In the genomic region with DNA sequence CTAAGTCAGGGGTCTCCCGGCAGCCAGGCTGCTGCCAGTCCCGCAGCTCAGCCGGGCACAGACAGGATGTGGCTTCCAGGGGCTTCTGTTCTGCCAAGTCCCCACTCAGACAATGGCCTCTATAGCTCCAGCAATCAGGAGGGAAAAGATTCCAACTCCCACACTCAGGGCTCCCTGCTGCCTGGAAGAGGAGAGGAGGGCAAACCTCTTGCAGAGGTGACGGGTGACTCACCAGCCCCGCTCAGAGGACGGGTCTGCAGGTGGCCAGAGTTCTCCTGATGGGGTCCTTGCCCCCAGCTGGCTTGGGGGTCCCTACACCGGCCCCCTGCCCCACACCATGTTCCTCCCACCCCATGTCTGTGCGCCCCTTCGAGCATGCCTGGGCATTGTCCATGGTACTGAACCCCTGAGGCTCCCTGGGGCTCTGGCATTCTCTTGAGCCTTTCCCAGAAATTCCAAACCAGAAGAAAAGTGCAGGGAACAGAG, we compare ENCODE assay signal across 10 cellular contexts. TPM values are rescaled to one million over a fixed set of nuclear protein-coding genes. Genes with fewer than 3 reads are reported as not detected.
DNase-seq lines count a peak whose midpoint lies in the region; ATAC-seq and TF ChIP-seq lines count a peak whose summit lies in the region.
"Had no signal": no experiment of that assay in that cellular context is flagged by ENCODE, and none has a peak within 500 bp of the region (broad histone marks: within the 10 kb centered on the region; RNA-seq: fewer than 3 reads in every experiment).

No MANE protein-coding gene starts in this region.

- DNase-seq in IMR-90 (no peak), astrocyte of the spinal cord (ENCODE audit: low read depth, low spot score) (peak; percentile 21), right lobe of liver (peak in 2 of 3 donors; percentile 13 to 37), NCI-H1436 treated with DMSO at 0.1 percent for 48 hours (lab: John Stamatoyannopoulos, UW) (no peak)
- no peak for DNase-seq in stimulated activated naive CD4-positive, alpha-beta T cell (lab: John Stamatoyannopoulos, UW)
- no peak for DNase-seq in stimulated activated naive CD8-positive, alpha-beta T cell treated with anti-CD3 and anti-CD28 coated beads, Interleukin-15, Interleukin-2, amounts not matched to agents 100 U/mL and 50 U/mL, for 24 hours
- DNase-seq: amniotic stem cell, NCI-H1694 treated with DMSO at 0.1 percent for 48 hours had no signal

- BruUV-seq in IMR-90 (replicated peaks; lab: Mats Ljungman, UMichigan): no TSS peak

- H4K20me1 ChIP-seq in BLaER1 treated with 17β-estradiol and CSF1 and Interleukin-3, amounts not matched to agents 10 nM and 100 nM: peaks cover 0 to 7% (median 0%) of the 10 kb centered on the region in 11 experiments; a peak in 1 of 22 replicates
- no peaks in the 10 kb centered on the region for H4K20me1 ChIP-seq in IMR-90 (ENCODE audit: insufficient read depth, low read length)

- H2BK15ac ChIP-seq in IMR-90 (ENCODE audit: low read depth, low read length): no peak overlapping the region

- dilution Hi-C loops in IMR-90 (cut with HindIII; ENCODE audit: low sequenced_read_pairs, unreplicated experiment): no loop called here

- H2AK9ac ChIP-seq in IMR-90 (replicated peaks; ENCODE audit: low read depth, low read length, poor library complexity): peak overlapping the region; percentile 89

- TF ChIP-seq CTCF in IMR-90 (conservative IDR thresholded peaks at IDR 0.05; ENCODE audit: low read depth, low read length): no peak
- TF ChIP-seq CTCF in astrocyte of the spinal cord (IDR thresholded peaks at IDR 0.05; ENCODE audit: low read depth, low read length): no peak
- no peak for TF ChIP-seq CTCF in right lobe of liver (IDR thresholded peaks at IDR 0.05)

- H3K9me1 ChIP-seq in IMR-90 (ENCODE audit: insufficient read depth, low read length): peaks cover 14% of the 10 kb centered on the region

- peak overlapping the region; percentile 26 to 61 (median 55); a peak in 18 of 20 replicates for H3K4me3 ChIP-seq in BLaER1 treated with 17β-estradiol and CSF1 and Interleukin-3, amounts not matched to agents 10 nM and 100 nM
- no peak overlapping the region for H3K4me3 ChIP-seq in IMR-90 (ENCODE audit: insufficient read depth, low read depth, low read length)
- no peak overlapping the region for H3K4me3 ChIP-seq in astrocyte of the spinal cord (ENCODE audit: low read depth, low read length)
- H3K4me3 ChIP-seq in right lobe of liver: no peak overlapping the region

- H3K79me1 ChIP-seq in IMR-90 (ENCODE audit: low read depth in 1 of 2, low read length in 2 of 2): peaks cover 0 to 9% of the 10 kb centered on the region in 2 experiments; a peak in 1 of 4 replicates

- no peak overlapping the region for H3K18ac ChIP-seq in IMR-90 (ENCODE audit: low read depth, low read length)

- TF ChIP-seq POLR2A in IMR-90 (IDR thresholded peaks at IDR 0.05; ENCODE audit: low read depth, low read length): no peak
- TF ChIP-seq POLR2A in right lobe of liver (IDR thresholded peaks at IDR 0.05): no peak

- H3K14ac ChIP-seq in IMR-90 (replicated peaks; ENCODE audit: low read depth, low read length): 0 out of 2 replicates have a peak overlapping the region, but pooled peaks have one; percentile 50

- H2BK120ac ChIP-seq in IMR-90 (ENCODE audit: low read depth, low read length): peak overlapping the region; percentile 98; the same call in 1 of the 2 replicates

- peak overlapping the region in 10 of 11 experiments; percentile 19 to 83 (median 68); a peak in 19 of 22 replicates for H3K9ac ChIP-seq in BLaER1 treated with 17β-estradiol and CSF1 and Interleukin-3, amounts not matched to agents 10 nM and 100 nM
- no peak overlapping the region for H3K9ac ChIP-seq in IMR-90 (ENCODE audit: low read depth, low read length)

- TF ChIP-seq RAD21 in IMR-90 (IDR thresholded peaks at IDR 0.05; ENCODE audit: low read length): no peak

- intact Hi-C loops in IMR-90 (cut with micrococcal nuclease) (no loop called here), right lobe of liver (cut with DNase I) (no loop called here)

- H2BK20ac ChIP-seq in IMR-90 (ENCODE audit: low read depth, low read length): no peak overlapping the region

- no peaks in the 10 kb centered on the region for H3K36me3 ChIP-seq in BLaER1 treated with 17β-estradiol and CSF1 and Interleukin-3, amounts not matched to agents 10 nM and 100 nM
- H3K36me3 ChIP-seq in IMR-90 (ENCODE audit: control insufficient read depth, insufficient read depth, low read length) (no peaks in the 10 kb centered on the region), right lobe of liver (no peaks in the 10 kb centered on the region)

- peak overlapping the region; percentile 62 to 77; a peak in 3 of 4 replicates for H4K8ac ChIP-seq in IMR-90 (ENCODE audit: low read depth in 2 of 2, low read length in 2 of 2)

- no peak overlapping the region; the same call in 1 of the 2 replicates for H2AK5ac ChIP-seq in IMR-90 (ENCODE audit: low read depth, low read length)

- in situ Hi-C loops in IMR-90 (cut with MboI; ENCODE audit: low sequenced_read_pairs): no loop called here
- in situ Hi-C loops in astrocyte of the spinal cord (cut with HindIII; ENCODE audit: low sequenced_read_pairs): no loop called here

- H3K27me3 ChIP-seq in BLaER1 treated with 17β-estradiol and CSF1 and Interleukin-3, amounts not matched to agents 10 nM and 100 nM: no peaks in the 10 kb centered on the region
- H3K27me3 ChIP-seq in IMR-90 (ENCODE audit: control insufficient read depth, insufficient read depth, low read length): no peaks in the 10 kb centered on the region
- H3K27me3 ChIP-seq in right lobe of liver: no peaks in the 10 kb centered on the region

- peak overlapping the region; percentile 58 for H2BK5ac ChIP-seq in IMR-90 (ENCODE audit: low read depth, low read length, poor library complexity, severe bottlenecking)

- H3K4me1 ChIP-seq in BLaER1 treated with 17β-estradiol and CSF1 and Interleukin-3, amounts not matched to agents 10 nM and 100 nM: peaks cover 62 to 79% (median 68%) of the 10 kb centered on the region in 10 experiments
- peaks cover 13% of the 10 kb centered on the region for H3K4me1 ChIP-seq in IMR-90 (ENCODE audit: control insufficient read depth, insufficient read depth, low read length)
- H3K4me1 ChIP-seq in right lobe of liver: no peaks in the 10 kb centered on the region

- ATAC-seq in IMR-90 (ENCODE audit: low read depth) (no peak), right lobe of liver (no peak), GM18511 (IDR thresholded peaks at IDR 0.05; ENCODE audit: unreplicated experiment) (no peak)
- ATAC-seq in stimulated activated naive CD8-positive, alpha-beta T cell treated with anti-CD3 and anti-CD28 coated beads, Interleukin-15, Interleukin-2, amounts not matched to agents 100 U/mL and 50 U/mL, for 24 hours: no peak

- peak overlapping the region; percentile 7; the same call in 1 of the 2 replicates for H4K91ac ChIP-seq in IMR-90 (ENCODE audit: insufficient read depth, low read depth, low read length)

- H2AFZ ChIP-seq in IMR-90 (replicated peaks; ENCODE audit: low read length, poor library complexity): peak overlapping the region; percentile 87

- no peak overlapping the region for H4K5ac ChIP-seq in IMR-90 (ENCODE audit: low read depth, low read length)

- no peak overlapping the region for H3K23ac ChIP-seq in IMR-90 (ENCODE audit: low read depth, low read length)

- no peak overlapping the region for H3K56ac ChIP-seq in IMR-90 (ENCODE audit: extremely low read depth, insufficient read depth, low read length)

- WGBS in IMR-90 (ENCODE audit: extremely low coverage in 2 of 2, insufficient read length in 1 of 2), 2 experiments: no CpG with 5 or more reads among the region's 9 CpGs
- WGBS in right lobe of liver (ENCODE audit: insufficient coverage, low coverage, low lambda C conversion rate, missing lambda C conversion rate): 20% methylated on average over 1 of the region's 9 CpGs

- CTCF ChIA-PET in IMR-90 (lab: Yijun Ruan, JAX): no interaction called here

- no peaks in the 10 kb centered on the region for H3K9me3 ChIP-seq in BLaER1 treated with 17β-estradiol and CSF1 and Interleukin-3, amounts not matched to agents 10 nM and 100 nM (replicated peaks in 1 of 11)
- H3K9me3 ChIP-seq in IMR-90 (ENCODE audit: control insufficient read depth, insufficient read depth, low read length): no peaks in the 10 kb centered on the region
- H3K9me3 ChIP-seq in right lobe of liver: no peaks in the 10 kb centered on the region

- peak overlapping the region in 10 of 11 experiments; percentile 17 to 93 (median 84); a peak in 19 of 22 replicates for H3K27ac ChIP-seq in BLaER1 treated with 17β-estradiol and CSF1 and Interleukin-3, amounts not matched to agents 10 nM and 100 nM
- H3K27ac ChIP-seq in IMR-90 (ENCODE audit: insufficient read depth, low read length) (peak overlapping the region; percentile 58; the same call in 1 of the 2 replicates), right lobe of liver (no peak overlapping the region)

- peak overlapping the region; percentile 57; the same call in 1 of the 2 replicates for H3K4ac ChIP-seq in IMR-90 (ENCODE audit: low read depth, low read length)

- H3K4me2 ChIP-seq in BLaER1 treated with 17β-estradiol and CSF1 and Interleukin-3, amounts not matched to agents 10 nM and 100 nM: peak overlapping the region; percentile 92 to 100 (median 98)
- H3K4me2 ChIP-seq in IMR-90 (ENCODE audit: low read depth, low read length): no peak overlapping the region

- POLR2A ChIA-PET in IMR-90 (lab: Charles Lee; ENCODE audit: unreplicated experiment): no interaction called here

TF ChIP-seq in IMR-90, 13 proteins besides CTCF, POLR2A, EP300 and RAD21 (continues in another document):
- TF ChIP-seq BHLHE40 (IDR thresholded peaks at IDR 0.05; ENCODE audit: low read depth, low read length) (no peak), RFX5 (IDR thresholded peaks at IDR 0.05; ENCODE audit: low read depth, low read length) (no peak), MXI1 (IDR thresholded peaks at IDR 0.05; ENCODE audit: borderline replicate concordance, low read depth, low read length) (no peak), MAZ (IDR thresholded peaks at IDR 0.05; ENCODE audit: borderline replicate concordance, low read depth, low read length) (no peak)

RNA-seq across cellular contexts. Expression of gene NTSR1, which starts 32.6 kb away (rescaled TPM):
- total RNA-seq in IMR-90 (2012; rRNA removed) (0.54 and 0.56 TPM in 2 replicates), right lobe of liver (under 1 TPM in 4 of 6 experiments, not detected in 2; 0.04 to 0.74 (median 0.09) TPM)
- 1.8 and 2.3 TPM in 2 replicates for polyA plus RNA-seq in IMR-90 (2012; rRNA removed)
- polyA plus RNA-seq in IMR-90 (2012; cell fraction: cytosol; rRNA removed): 1.1 and 1.9 TPM in 2 replicates
- 1.2 and 2.9 TPM in 2 replicates for polyA plus RNA-seq in IMR-90 (2012; cell fraction: nucleus; rRNA removed; ENCODE audit: low replicate concordance)

RNA-seq across cellular contexts. Expression of gene MRGBP, which starts 55.0 kb away (rescaled TPM):
- total RNA-seq in IMR-90 (2012; rRNA removed) (18.3 and 21.9 TPM in 2 replicates), right lobe of liver (1 to 10 TPM; 3.3 to 8.0 (median 5.3) TPM)
- polyA plus RNA-seq in IMR-90 (2012; rRNA removed): 15.5 and 17.7 TPM in 2 replicates
- polyA plus RNA-seq in IMR-90 (2012; cell fraction: cytosol; rRNA removed): 14.9 and 16.0 TPM in 2 replicates
- polyA plus RNA-seq in IMR-90 (2012; cell fraction: nucleus; rRNA removed; ENCODE audit: low replicate concordance): 21.4 and 23.1 TPM in 2 replicates

Comparison
In these comparisons a context has a peak if more than half of its experiments do, and no peak if none do; other contexts are left out.
1. H3K27ac ChIP-seq: peak in BLaER1 treated with 17β-estradiol and CSF1 and Interleukin-3, amounts not matched to agents 10 nM and 100 nM (10 of 11) and IMR-90 (single experiment); none in right lobe of liver (0 of 3).
2. H3K4me3 ChIP-seq: peak in BLaER1 treated with 17β-estradiol and CSF1 and Interleukin-3, amounts not matched to agents 10 nM and 100 nM (10 of 10); none in IMR-90 (single experiment), astrocyte of the spinal cord (single experiment) and right lobe of liver (0 of 3).
3. DNase-seq: peak in astrocyte of the spinal cord (single experiment) and right lobe of liver (2 of 3); none in IMR-90 (single experiment), stimulated activated naive CD4-positive, alpha-beta T cell (0 of 6), stimulated activated naive CD8-positive, alpha-beta T cell treated with anti-CD3 and anti-CD28 coated beads, Interleukin-15, Interleukin-2, amounts not matched to agents 100 U/mL and 50 U/mL, for 24 hours (single experiment) and NCI-H1436 treated with DMSO at 0.1 percent for 48 hours (single experiment).